8 cellular contexts compared by ENCODE assay signal in genomic region chr15:32908135-32908801, GRCh38.
DNase-seq lines count a peak whose midpoint lies in the region; ATAC-seq and TF ChIP-seq lines count a peak whose summit lies in the region.

No MANE protein-coding gene starts in this region.

- no peaks in the 10 kb centered on the region for H3K4me1 Mint-ChIP-seq in activated T-helper 2 cell treated with anti-CD3 and anti-CD28 coated beads, Interferon-gamma antibody, Interleukin-2, Interleukin-4, amounts not matched to agents 10 μg/mL and 5 μg/mL and 100 μg/mL, durations not matched to agents 14 hours and 24 hours and 36 hours (ENCODE audit: low read depth)
- no peaks in the 10 kb centered on the region for H3K4me1 Mint-ChIP-seq in activated CD8-positive, alpha-beta T cell treated with anti-CD3 and anti-CD28 coated beads for 36 hours (ENCODE audit: low read depth)

- H3K4me3 ChIP-seq in gastroesophageal sphincter, result no peak overlapping the region

- peak overlapping the region; percentile 47 to 76 (median 60) for H3K27ac ChIP-seq in gastroesophageal sphincter

- TF ChIP-seq CTCF in gastroesophageal sphincter (IDR thresholded peaks at IDR 0.05), result no peak
- TF ChIP-seq CTCF in activated CD8-positive, alpha-beta T cell treated with anti-CD3 and anti-CD28 coated beads for 36 hours (IDR thresholded peaks at IDR 0.05), result no peak

- H3K36me3 Mint-ChIP-seq in activated T-helper 2 cell treated with anti-CD3 and anti-CD28 coated beads, Interferon-gamma antibody, Interleukin-2, Interleukin-4, amounts not matched to agents 10 μg/mL and 5 μg/mL and 100 μg/mL, durations not matched to agents 14 hours and 24 hours and 36 hours (ENCODE audit: low read depth), result no peaks in the 10 kb centered on the region
- no peaks in the 10 kb centered on the region for H3K36me3 Mint-ChIP-seq in activated CD8-positive, alpha-beta T cell treated with anti-CD3 and anti-CD28 coated beads for 36 hours (ENCODE audit: low read depth)

- TF ChIP-seq EP300 in gastroesophageal sphincter (IDR thresholded peaks at IDR 0.05), result no peak

- H3K4me3 Mint-ChIP-seq in activated T-helper 2 cell treated with anti-CD3 and anti-CD28 coated beads, Interferon-gamma antibody, Interleukin-2, Interleukin-4, amounts not matched to agents 10 μg/mL and 5 μg/mL and 100 μg/mL, durations not matched to agents 14 hours and 24 hours and 36 hours (ENCODE audit: low read depth), result no peak overlapping the region
- H3K4me3 Mint-ChIP-seq in activated CD8-positive, alpha-beta T cell treated with anti-CD3 and anti-CD28 coated beads for 36 hours, result no peak overlapping the region

- DNase-seq in CD1c-positive myeloid dendritic cell (ENCODE audit: extremely low spot score), result peak; percentile 66
- DNase-seq in NCI-H524 treated with DMSO at 0.1 percent for 48 hours (lab: John Stamatoyannopoulos, UW), result no peak
- no peak for DNase-seq in activated T-helper 2 cell treated with anti-CD3 and anti-CD28 coated beads, Interferon-gamma antibody, Interleukin-2, Interleukin-4, amounts not matched to agents 10 μg/mL and 5 μg/mL and 100 μg/mL, durations not matched to agents 14 hours and 24 hours and 36 hours (ENCODE audit: low spot score)
- no peak for DNase-seq in activated CD8-positive, alpha-beta T cell treated with anti-CD3 and anti-CD28 coated beads for 36 hours
- no peak for DNase-seq in activated naive CD4-positive, alpha-beta T cell treated with Interleukin-2 at 50 U/mL for 16 hours

- no peaks in the 10 kb centered on the region for H3K9me3 Mint-ChIP-seq in activated T-helper 2 cell treated with anti-CD3 and anti-CD28 coated beads, Interferon-gamma antibody, Interleukin-2, Interleukin-4, amounts not matched to agents 10 μg/mL and 5 μg/mL and 100 μg/mL, durations not matched to agents 14 hours and 24 hours and 36 hours
- no peaks in the 10 kb centered on the region for H3K9me3 Mint-ChIP-seq in activated CD8-positive, alpha-beta T cell treated with anti-CD3 and anti-CD28 coated beads for 36 hours

- TF ChIP-seq POLR2A in gastroesophageal sphincter (IDR thresholded peaks at IDR 0.05), result no peak

- H3K27ac Mint-ChIP-seq in activated T-helper 2 cell treated with anti-CD3 and anti-CD28 coated beads, Interferon-gamma antibody, Interleukin-2, Interleukin-4, amounts not matched to agents 10 μg/mL and 5 μg/mL and 100 μg/mL, durations not matched to agents 14 hours and 24 hours and 36 hours, result no peak overlapping the region
- H3K27ac Mint-ChIP-seq in activated CD8-positive, alpha-beta T cell treated with anti-CD3 and anti-CD28 coated beads for 36 hours, result no peak overlapping the region

- peaks cover under 1% of the 10 kb centered on the region for H3K27me3 Mint-ChIP-seq in activated T-helper 2 cell treated with anti-CD3 and anti-CD28 coated beads, Interferon-gamma antibody, Interleukin-2, Interleukin-4, amounts not matched to agents 10 μg/mL and 5 μg/mL and 100 μg/mL, durations not matched to agents 14 hours and 24 hours and 36 hours (ENCODE audit: low read depth)
- no peaks in the 10 kb centered on the region for H3K27me3 Mint-ChIP-seq in activated CD8-positive, alpha-beta T cell treated with anti-CD3 and anti-CD28 coated beads for 36 hours

- H3K9me3 ChIP-seq in gastroesophageal sphincter, result no peaks in the 10 kb centered on the region

- no peaks in the 10 kb centered on the region for H3K36me3 ChIP-seq in gastroesophageal sphincter

- H3K27me3 ChIP-seq in gastroesophageal sphincter, result no peaks in the 10 kb centered on the region

- ATAC-seq in GM21423 (IDR thresholded peaks at IDR 0.05; ENCODE audit: unreplicated experiment) (peak; percentile 92), HG03520 (IDR thresholded peaks at IDR 0.05; ENCODE audit: unreplicated experiment) (peak; percentile 92), gastroesophageal sphincter (peak; percentile 80)
- no peak for ATAC-seq in activated CD8-positive, alpha-beta T cell treated with anti-CD3 and anti-CD28 coated beads for 36 hours

- CTCF ChIA-PET in activated CD8-positive, alpha-beta T cell treated with anti-CD3 and anti-CD28 coated beads for 36 hours (lab: Charles Lee), result no interaction called here

- peaks cover 0 to 33% (median 10%) of the 10 kb centered on the region in 3 donors for H3K4me1 ChIP-seq in gastroesophageal sphincter

- POLR2A ChIA-PET in activated CD8-positive, alpha-beta T cell treated with anti-CD3 and anti-CD28 coated beads for 36 hours (lab: Charles Lee), result no interaction called here

- 23 to 29% methylated on average over 5 of the region's 5 CpGs for WGBS in gastroesophageal sphincter (ENCODE audit: low coverage in 1 of 2), 2 donors

- intact Hi-C loops in activated T-helper 2 cell treated with anti-CD3 and anti-CD28 coated beads, Interferon-gamma antibody, Interleukin-2, Interleukin-4, amounts not matched to agents 10 μg/mL and 5 μg/mL and 100 μg/mL, durations not matched to agents 14 hours and 24 hours and 36 hours (cut with micrococcal nuclease), result no loop called here
- intact Hi-C loops in activated CD8-positive, alpha-beta T cell treated with anti-CD3 and anti-CD28 coated beads for 36 hours (cut with micrococcal nuclease), result no loop called here
